Comparison of ENCODE assay signal across 1 cellular context in the genomic region with DNA sequence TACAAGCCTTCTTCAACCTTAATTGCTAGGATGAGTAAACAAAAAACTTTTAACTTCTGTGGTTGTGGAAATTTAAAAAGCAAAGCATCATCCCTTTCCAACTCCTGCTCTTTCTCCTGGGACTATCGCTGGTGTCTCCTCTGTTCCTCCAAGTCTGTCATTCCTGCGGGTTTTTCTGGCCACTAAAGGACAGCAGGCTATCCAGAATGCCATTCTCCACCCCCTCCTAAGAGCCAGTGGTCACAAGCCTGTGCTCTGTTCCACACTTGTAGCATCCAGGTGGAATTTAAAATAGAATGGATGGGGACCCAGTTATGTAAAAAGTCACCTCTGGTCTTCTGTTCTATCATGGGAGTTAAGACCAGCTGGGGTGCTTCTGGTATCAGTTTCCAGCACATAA.
TF ChIP-seq lines count a peak whose summit lies in the region.

No MANE protein-coding gene starts in this region.

TF ChIP-seq in GM23338, 12 proteins besides CTCF, POLR2A, EP300 and RAD21:
- TF ChIP-seq ZNF462 (CRISPR knock-in tag; IDR thresholded peaks at IDR 0.05): no peak
- TF ChIP-seq, protein P1, sequence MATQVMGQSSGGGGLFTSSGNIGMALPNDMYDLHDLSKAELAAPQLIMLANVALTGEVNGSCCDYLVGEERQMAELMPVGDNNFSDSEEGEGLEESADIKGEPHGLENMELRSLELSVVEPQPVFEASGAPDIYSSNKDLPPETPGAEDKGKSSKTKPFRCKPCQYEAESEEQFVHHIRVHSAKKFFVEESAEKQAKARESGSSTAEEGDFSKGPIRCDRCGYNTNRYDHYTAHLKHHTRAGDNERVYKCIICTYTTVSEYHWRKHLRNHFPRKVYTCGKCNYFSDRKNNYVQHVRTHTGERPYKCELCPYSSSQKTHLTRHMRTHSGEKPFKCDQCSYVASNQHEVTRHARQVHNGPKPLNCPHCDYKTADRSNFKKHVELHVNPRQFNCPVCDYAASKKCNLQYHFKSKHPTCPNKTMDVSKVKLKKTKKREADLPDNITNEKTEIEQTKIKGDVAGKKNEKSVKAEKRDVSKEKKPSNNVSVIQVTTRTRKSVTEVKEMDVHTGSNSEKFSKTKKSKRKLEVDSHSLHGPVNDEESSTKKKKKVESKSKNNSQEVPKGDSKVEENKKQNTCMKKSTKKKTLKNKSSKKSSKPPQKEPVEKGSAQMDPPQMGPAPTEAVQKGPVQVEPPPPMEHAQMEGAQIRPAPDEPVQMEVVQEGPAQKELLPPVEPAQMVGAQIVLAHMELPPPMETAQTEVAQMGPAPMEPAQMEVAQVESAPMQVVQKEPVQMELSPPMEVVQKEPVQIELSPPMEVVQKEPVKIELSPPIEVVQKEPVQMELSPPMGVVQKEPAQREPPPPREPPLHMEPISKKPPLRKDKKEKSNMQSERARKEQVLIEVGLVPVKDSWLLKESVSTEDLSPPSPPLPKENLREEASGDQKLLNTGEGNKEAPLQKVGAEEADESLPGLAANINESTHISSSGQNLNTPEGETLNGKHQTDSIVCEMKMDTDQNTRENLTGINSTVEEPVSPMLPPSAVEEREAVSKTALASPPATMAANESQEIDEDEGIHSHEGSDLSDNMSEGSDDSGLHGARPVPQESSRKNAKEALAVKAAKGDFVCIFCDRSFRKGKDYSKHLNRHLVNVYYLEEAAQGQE (IDR thresholded peaks at IDR 0.05; ENCODE audit: unreplicated experiment): no peak
- no peak for TF ChIP-seq EZH2 (IDR thresholded peaks at IDR 0.05; ENCODE audit: low read depth, unreplicated experiment)
- TF ChIP-seq POLR2AphosphoS5 (IDR thresholded peaks at IDR 0.05; ENCODE audit: low read depth): no peak
- TF ChIP-seq STAT1 (IDR thresholded peaks at IDR 0.05; ENCODE audit: unreplicated experiment): no peak
- TF ChIP-seq CREB1 (CRISPR knock-in tag; IDR thresholded peaks at IDR 0.05; ENCODE audit: low read depth): no peak
- no peak for TF ChIP-seq JUNB (IDR thresholded peaks at IDR 0.05; ENCODE audit: unreplicated experiment)
- TF ChIP-seq, protein P2, sequence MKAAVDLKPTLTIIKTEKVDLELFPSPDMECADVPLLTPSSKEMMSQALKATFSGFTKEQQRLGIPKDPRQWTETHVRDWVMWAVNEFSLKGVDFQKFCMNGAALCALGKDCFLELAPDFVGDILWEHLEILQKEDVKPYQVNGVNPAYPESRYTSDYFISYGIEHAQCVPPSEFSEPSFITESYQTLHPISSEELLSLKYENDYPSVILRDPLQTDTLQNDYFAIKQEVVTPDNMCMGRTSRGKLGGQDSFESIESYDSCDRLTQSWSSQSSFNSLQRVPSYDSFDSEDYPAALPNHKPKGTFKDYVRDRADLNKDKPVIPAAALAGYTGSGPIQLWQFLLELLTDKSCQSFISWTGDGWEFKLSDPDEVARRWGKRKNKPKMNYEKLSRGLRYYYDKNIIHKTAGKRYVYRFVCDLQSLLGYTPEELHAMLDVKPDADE (IDR thresholded peaks at IDR 0.05): no peak
- no peak for TF ChIP-seq ZNF114 (CRISPR knock-in tag; IDR thresholded peaks at IDR 0.05)
- TF ChIP-seq NANOG (IDR thresholded peaks at IDR 0.05; ENCODE audit: borderline replicate concordance): no peak
- no peak for TF ChIP-seq ZNF331 (CRISPR knock-in tag; IDR thresholded peaks at IDR 0.05; ENCODE audit: low read depth)
- TF ChIP-seq EZH2phosphoT487 (IDR thresholded peaks at IDR 0.05; ENCODE audit: unreplicated experiment): no peak
